8 cellular contexts compared by ENCODE assay signal in the genomic region with DNA sequence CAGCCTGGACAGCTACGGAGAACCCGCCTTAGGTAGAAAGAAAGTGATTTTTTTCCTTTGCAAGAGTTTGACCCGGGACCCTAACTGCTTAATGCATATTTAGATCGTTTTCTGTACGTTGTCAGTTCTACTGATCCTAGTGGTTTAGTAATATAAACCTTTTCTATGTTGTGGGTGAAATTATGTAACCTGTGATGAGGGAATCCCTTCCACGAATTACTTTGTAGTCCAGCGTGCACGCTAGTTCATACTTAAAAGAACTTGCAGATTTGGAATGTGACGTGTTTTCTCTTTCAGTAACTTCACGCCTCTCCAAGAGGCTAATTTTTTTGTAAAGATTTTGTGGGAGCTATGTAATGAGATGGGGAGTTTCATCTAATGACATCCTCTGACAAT. TPM values are rescaled to one million over a fixed set of nuclear protein-coding genes. Genes with fewer than 3 reads are reported as not detected.
DNase-seq lines count a peak whose midpoint lies in the region; ATAC-seq and TF ChIP-seq lines count a peak whose summit lies in the region.

No MANE protein-coding gene starts in this region.

- H3K4me3 Mint-ChIP-seq in nephron = peak overlapping the region; percentile 98 to 100 (median 98)

- H3K36me3 ChIP-seq in BJ (ENCODE audit: control insufficient read depth, insufficient read depth, low read length) = peaks cover 4% of the 10 kb centered on the region
- peaks cover 31% of the 10 kb centered on the region for H3K36me3 ChIP-seq in MG63

- H3K27me3 ChIP-seq in BJ (ENCODE audit: control insufficient read depth, insufficient read depth, low read length) (no peaks in the 10 kb centered on the region), MG63 (no peaks in the 10 kb centered on the region)

- POLR2A ChIA-PET in BJ (lab: Charles Lee) = no interaction called here

- no peaks in the 10 kb centered on the region for H3K27me3 Mint-ChIP-seq in nephron (ENCODE audit: low read depth)

- CTCF ChIA-PET in BJ (lab: Yijun Ruan, JAX) = interaction anchor here (0.8 to 2.2 kb wide), 2 partner anchors 35 to 84 kb away, joined by 4 to 5 read pairs; no protein-coding TSS in a partner anchor

- H3K4me3 ChIP-seq in BJ (ENCODE audit: low read depth, low read length) (peak overlapping the region; percentile 79), MG63 (peak overlapping the region; percentile 92)

- H3K4me1 Mint-ChIP-seq in nephron = peaks cover 63% of the 10 kb centered on the region

- peak overlapping the region; percentile 93 to 99 (median 95) for H3K27ac Mint-ChIP-seq in nephron

- TF ChIP-seq CTCF in BJ (IDR thresholded peaks at IDR 0.05; ENCODE audit: insufficient read depth, low read depth, low read length) (no peak), nephron (IDR thresholded peaks at IDR 0.05; ENCODE audit: unreplicated experiment in 3 of 3) (no peak)

- no peaks in the 10 kb centered on the region for H3K9me3 ChIP-seq in MG63

- peaks cover 16% of the 10 kb centered on the region for H3K36me3 Mint-ChIP-seq in nephron (ENCODE audit: low read depth)

- H3K9me3 Mint-ChIP-seq in nephron = no peaks in the 10 kb centered on the region

- no peak for ATAC-seq in HG02852 (IDR thresholded peaks at IDR 0.05; ENCODE audit: unreplicated experiment)
- ATAC-seq in HG02973 (IDR thresholded peaks at IDR 0.05; ENCODE audit: unreplicated experiment) = no peak
- ATAC-seq in HG02840 (IDR thresholded peaks at IDR 0.05; ENCODE audit: low FRiP score, unreplicated experiment) = no peak

- DNase-seq in BJ (ENCODE audit: low read depth) (no peak), MG63 (no peak), dermis blood vessel endothelial cell (peak; percentile 11)
- DNase-seq in stimulated activated CD4-positive, alpha-beta T cell treated with anti-CD3 and anti-CD28 coated beads, Interleukin-4, amount 100 ng/mL, for 24 hours = no peak

RNA-seq across cellular contexts. Expression of gene SLF2, which starts 0.7 kb away (rescaled TPM):
- 6.8 and 10.1 TPM in 2 replicates for polyA plus RNA-seq in BJ (2011; rRNA removed)
- 10.2 and 10.9 TPM in 2 replicates for polyA minus RNA-seq in BJ (2011; rRNA and poly(A)+ RNA removed)
- 10.7 and 19.9 TPM in 2 replicates for total RNA-seq in MG63 (2014; rRNA removed; shearing (Covaris generic); ENCODE audit: low replicate concordance)
- 33.6 and 35.2 TPM in 2 replicates for total RNA-seq in dermis blood vessel endothelial cell

RNA-seq across cellular contexts. Expression of gene SEMA4G, which starts 55.8 kb away (rescaled TPM):
- 4.2 and 4.3 TPM in 2 replicates for polyA plus RNA-seq in BJ (2011; rRNA removed)
- polyA minus RNA-seq in BJ (2011; rRNA and poly(A)+ RNA removed) = 2.5 and 3.6 TPM in 2 replicates
- total RNA-seq in MG63 (2014; rRNA removed; shearing (Covaris generic); ENCODE audit: low replicate concordance) = not detected in 2 replicates
- total RNA-seq in dermis blood vessel endothelial cell = 1.9 and 2.6 TPM in 2 replicates
